ENCODE assay signal across 9 cellular contexts in the genomic region with DNA sequence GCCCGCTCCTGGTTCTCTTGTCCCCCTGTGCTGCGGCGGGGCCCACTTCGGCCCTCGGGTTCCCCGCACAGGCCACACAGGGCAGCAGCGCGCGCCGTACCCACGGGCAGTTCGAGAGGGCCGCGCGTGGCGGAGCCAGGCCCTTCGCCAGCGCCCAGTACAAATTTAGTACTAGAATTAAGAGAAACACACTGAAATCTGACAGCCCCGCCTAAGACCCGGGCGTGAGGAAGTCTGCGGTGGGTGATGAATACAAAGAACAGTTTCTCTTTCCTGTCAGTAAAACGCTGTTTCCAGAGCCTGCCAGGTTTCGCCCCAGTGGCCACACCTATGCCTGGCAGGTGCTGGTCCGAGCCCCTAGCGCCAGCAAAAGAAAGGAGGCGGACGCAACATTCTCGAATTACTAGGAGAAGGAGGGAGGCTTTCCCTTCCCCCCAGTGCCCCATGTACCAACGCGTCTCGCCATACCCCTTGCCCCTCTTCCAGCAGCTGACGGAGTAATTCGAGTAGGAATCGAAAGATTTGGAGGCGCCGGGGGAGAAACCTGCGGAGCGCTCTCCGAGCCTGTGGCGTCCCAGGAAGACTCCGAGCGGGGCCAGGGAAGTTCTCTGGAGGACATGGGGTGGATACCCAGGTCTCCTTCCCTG. TPM values are rescaled to one million over a fixed set of nuclear protein-coding genes. Genes with fewer than 3 reads are reported as not detected.
DNase-seq lines count a peak whose midpoint lies in the region; ATAC-seq and TF ChIP-seq lines count a peak whose summit lies in the region.
"Had no signal": no experiment of that assay in that cellular context is flagged by ENCODE, and none has a peak within 500 bp of the region (broad histone marks: within the 10 kb centered on the region; RNA-seq: fewer than 3 reads in every experiment).

No MANE protein-coding gene starts in this region.

- H3K36me3 Mint-ChIP-seq in CD4-positive, alpha-beta T cell (ENCODE audit: low read depth), result peaks cover 80% of the 10 kb centered on the region

- peak overlapping the region; percentile 99 for H3K4me3 Mint-ChIP-seq in CD4-positive, alpha-beta T cell

- H3K4me1 ChIP-seq in foreskin keratinocyte (peaks cover 21% of the 10 kb centered on the region), thymus (ENCODE audit: control insufficient read depth, insufficient read depth, low read length) (peaks cover 34% of the 10 kb centered on the region)

- peak overlapping the region; percentile 99 for H3K27ac ChIP-seq in CD4-positive, alpha-beta T cell (ENCODE audit: low read depth, low read length)
- H3K27ac ChIP-seq in foreskin keratinocyte (peak overlapping the region; percentile 97), thymus (ENCODE audit: low read depth) (peak overlapping the region; percentile 99)

- H3K9me3 ChIP-seq in CD4-positive, alpha-beta T cell (ENCODE audit: control insufficient read depth, low read length), result no peaks in the 10 kb centered on the region
- H3K9me3 ChIP-seq in thymus (ENCODE audit: control insufficient read depth), result no peaks in the 10 kb centered on the region

- POLR2A ChIA-PET in CD4-positive, alpha-beta T cell (lab: Charles Lee), result interaction anchor here (0.8 to 10.9 kb wide), 40 partner anchors 11 to 566 kb away, joined by 3 to 440 read pairs (median 8); a partner anchor contains a TSS

- CTCF ChIA-PET in CD4-positive, alpha-beta T cell (lab: Charles Lee), result interaction anchor here (0.8 to 4.5 kb wide), 11 partner anchors 15 to 336 kb away, joined by 3 to 19 read pairs (median 3); a partner anchor contains a TSS

- peaks cover 2% of the 10 kb centered on the region for H3K36me3 ChIP-seq in thymus (ENCODE audit: control insufficient read depth, insufficient read depth)

- DNase-seq in CD4-positive, alpha-beta T cell, result peak; percentile 72 to 89 (median 82)
- DNase-seq in HT1080 (ENCODE audit: low read depth) (peak; percentile 77), OCI-M1 (lab: John Stamatoyannopoulos, UW) (peak; percentile 76), foreskin keratinocyte (peak; percentile 80 to 87), omental fat pad (ENCODE audit: low spot score) (peak; percentile 44)
- peak; percentile 74 to 76 for DNase-seq in activated T-helper 1 cell treated with anti-CD3 and anti-CD28 coated beads, Interleukin-2, amount 50 U/mL, for 16 hours (ENCODE audit: low read depth in 1 of 2, low spot score in 1 of 2)

- peak overlapping the region; percentile 88 for H3K4me3 ChIP-seq in thymus (ENCODE audit: low read length)

- WGBS in thymus, result 2% methylated on average over 43 of the region's 43 CpGs

- peak; percentile 65 for TF ChIP-seq CTCF in CD4-positive, alpha-beta T cell (IDR thresholded peaks at IDR 0.05)
- peak; percentile 55 for TF ChIP-seq CTCF in foreskin keratinocyte (conservative IDR thresholded peaks at IDR 0.05)
- no peak for TF ChIP-seq CTCF in omental fat pad (IDR thresholded peaks at IDR 0.05)

- H3K9me3 Mint-ChIP-seq in CD4-positive, alpha-beta T cell, result no peaks in the 10 kb centered on the region

- intact Hi-C loops in CD4-positive, alpha-beta T cell (cut with DNase I, micrococcal nuclease), result loop anchor here (1.0 to 10.0 kb wide), 8 partner anchors 24 to 503 kb away; a partner anchor contains a TSS

- peaks cover 61% of the 10 kb centered on the region for H3K4me1 Mint-ChIP-seq in CD4-positive, alpha-beta T cell (ENCODE audit: low read depth)

- H3K27ac Mint-ChIP-seq in CD4-positive, alpha-beta T cell, result peak overlapping the region; percentile 100

- peak; percentile 61 for ATAC-seq in CD4-positive, alpha-beta T cell (ENCODE audit: poor library complexity)
- ATAC-seq in GM19463 (IDR thresholded peaks at IDR 0.05; ENCODE audit: unreplicated experiment) (peak; percentile 41), foreskin keratinocyte (peak; percentile 66), omental fat pad (ENCODE audit: low FRiP score) (peak; percentile 63)

- H3K27me3 ChIP-seq in CD4-positive, alpha-beta T cell (ENCODE audit: control insufficient read depth, insufficient read depth, low read length), result no peaks in the 10 kb centered on the region
- H3K27me3 ChIP-seq in foreskin keratinocyte, result no peaks in the 10 kb centered on the region
- no peaks in the 10 kb centered on the region for H3K27me3 ChIP-seq in thymus (ENCODE audit: control insufficient read depth, insufficient read depth)

- H3K27me3 Mint-ChIP-seq in CD4-positive, alpha-beta T cell, result no peaks in the 10 kb centered on the region

RNA-seq across cellular contexts. Expression of a gene that starts 0.6 kb away (rescaled TPM):
- total RNA-seq in CD4-positive, alpha-beta T cell, result 10 to 100 TPM; 28.5 to 32.7 TPM
- total RNA-seq in HT1080 (2014; rRNA removed; shearing (Covaris generic)), result 12.3 and 13.0 TPM in 2 replicates
- polyA plus RNA-seq in HT1080 (2015; cell fraction: cytosol; rRNA removed), result 17.9 and 26.1 TPM in 2 replicates
- polyA plus RNA-seq in HT1080 (2015; cell fraction: nucleus; rRNA removed), result 58.2 and 63.8 TPM in 2 replicates
- total RNA-seq in foreskin keratinocyte (23.5 and 69.3 TPM in 2 replicates), omental fat pad (10 to 100 TPM; 18.9 to 53.0 (median 32.5) TPM)
- polyA plus RNA-seq in foreskin keratinocyte (3.3 and 8.0 TPM in 2 replicates), thymus (24.8 TPM)

RNA-seq across cellular contexts. Expression of a gene that starts 48.1 kb away (rescaled TPM):
- total RNA-seq in CD4-positive, alpha-beta T cell, result not detected
- not detected in 2 replicates for total RNA-seq in HT1080 (2014; rRNA removed; shearing (Covaris generic))
- polyA plus RNA-seq in HT1080 (2015; cell fraction: cytosol; rRNA removed), result not detected in 2 replicates
- not detected in 2 replicates for polyA plus RNA-seq in HT1080 (2015; cell fraction: nucleus; rRNA removed)
- not detected in 2 replicates for total RNA-seq in foreskin keratinocyte
- polyA plus RNA-seq in foreskin keratinocyte, result not detected in 2 replicates
- total RNA-seq in omental fat pad, result not detected
- polyA plus RNA-seq in thymus, result 0.09 TPM
- total RNA-seq: T-helper 2 cell treated with Interferon-gamma antibody and Interleukin-4, amounts not matched to agents 100 ng/mL and 5 ng/mL, for 36 hours had no signal

Comparison
In these comparisons a context has a peak if more than half of its experiments do, and no peak if none do; other contexts are left out.
1. Peak in every context shown above with its lines: DNase-seq, ATAC-seq, H3K4me3 ChIP-seq and H3K27ac ChIP-seq.
2. CTCF ChIP-seq: peak in CD4-positive, alpha-beta T cell (single experiment) and foreskin keratinocyte (single experiment); none in omental fat pad (0 of 3).